Comparison of ENCODE assay signal across 10 cellular contexts in genomic region chr18:56083097-56083865, GRCh38.
DNase-seq lines count a peak whose midpoint lies in the region; ATAC-seq and TF ChIP-seq lines count a peak whose summit lies in the region.
"Had no signal": no experiment of that assay in that cellular context is flagged by ENCODE, and none has a peak within 500 bp of the region (broad histone marks: within the 10 kb centered on the region; RNA-seq: fewer than 3 reads in every experiment).

No MANE protein-coding gene starts in this region.

- H3K4me1 ChIP-seq in hepatocyte (ENCODE audit: insufficient read depth) = peaks cover 4% of the 10 kb centered on the region

- POLR2A ChIA-PET in CD4-positive, alpha-beta T cell (lab: Charles Lee) = no interaction called here

- H3K4me3 Mint-ChIP-seq in CD4-positive, alpha-beta T cell = no peak overlapping the region
- H3K4me3 Mint-ChIP-seq: activated T-cell treated with anti-CD3 and anti-CD28 coated beads, Interleukin-2, amount 50 U/mL, for 4 hours; stimulated activated naive CD8-positive, alpha-beta T cell treated with anti-CD3 and anti-CD28 coated beads, Interleukin-15, Interleukin-2, amounts not matched to agents 100 ng/mL and 50 ng/mL, for 24 hours had no signal

- no peaks in the 10 kb centered on the region for H3K9me2 ChIP-seq in hepatocyte (replicated peaks; ENCODE audit: insufficient read depth)

- ATAC-seq in sciatic nerve (peak; percentile 58), GM21360 (IDR thresholded peaks at IDR 0.05; ENCODE audit: unreplicated experiment) (no peak)
- no peak for ATAC-seq in CD4-positive, alpha-beta T cell (ENCODE audit: poor library complexity)
- ATAC-seq: activated T-cell treated with anti-CD3 and anti-CD28 coated beads, Interleukin-2, amount 50 U/mL, for 4 hours had no signal

- TF ChIP-seq CTCF in hepatocyte (IDR thresholded peaks at IDR 0.05; ENCODE audit: poor library complexity) = no peak
- no peak for TF ChIP-seq CTCF in CD4-positive, alpha-beta T cell (IDR thresholded peaks at IDR 0.05)

- intact Hi-C loops in sciatic nerve (cut with DNase I) = no loop called here
- intact Hi-C loops in CD4-positive, alpha-beta T cell (cut with DNase I, micrococcal nuclease) = no loop called here

- CTCF ChIA-PET in CD4-positive, alpha-beta T cell (lab: Charles Lee) = no interaction called here

- H3K36me3 Mint-ChIP-seq in CD4-positive, alpha-beta T cell (ENCODE audit: low read depth) = no peaks in the 10 kb centered on the region

- H3K4me2 ChIP-seq in hepatocyte = no peak overlapping the region

- no peaks in the 10 kb centered on the region for H3K4me1 Mint-ChIP-seq in CD4-positive, alpha-beta T cell (ENCODE audit: low read depth)

- no peak overlapping the region for H3K27ac ChIP-seq in hepatocyte
- no peak overlapping the region for H3K27ac ChIP-seq in CD4-positive, alpha-beta T cell (ENCODE audit: low read depth, low read length)

- H2AFZ ChIP-seq in hepatocyte = no peak overlapping the region

- DNase-seq in NCI-H1694 treated with DMSO at 0.1 percent for 48 hours (lab: John Stamatoyannopoulos, UW) (peak; percentile 42), cerebellar cortex (ENCODE audit: low spot score) (peak; percentile 21), hepatocyte (ENCODE audit: low spot score) (peak; percentile 28), sciatic nerve (ENCODE audit: low spot score) (peak; percentile 67), NCI-H2196 (lab: John Stamatoyannopoulos, UW; ENCODE audit: unreplicated experiment) (no peak), T1000 (lab: John Stamatoyannopoulos, UW) (no peak)
- DNase-seq in CD4-positive, alpha-beta T cell = no peak
- DNase-seq: activated T-cell treated with anti-CD3 and anti-CD28 coated beads, Interleukin-2, amount 50 U/mL, for 4 hours had no signal

- no peaks in the 10 kb centered on the region for H3K79me2 ChIP-seq in hepatocyte

- H3K9me3 ChIP-seq in hepatocyte (ENCODE audit: low read depth) = no peaks in the 10 kb centered on the region
- no peaks in the 10 kb centered on the region for H3K9me3 ChIP-seq in CD4-positive, alpha-beta T cell (ENCODE audit: control insufficient read depth, low read length)

- H3K27ac Mint-ChIP-seq in CD4-positive, alpha-beta T cell = no peak overlapping the region
- H3K27ac Mint-ChIP-seq: stimulated activated naive CD8-positive, alpha-beta T cell treated with anti-CD3 and anti-CD28 coated beads, Interleukin-15, Interleukin-2, amounts not matched to agents 100 ng/mL and 50 ng/mL, for 24 hours had no signal

- H3K27me3 ChIP-seq in hepatocyte = no peaks in the 10 kb centered on the region
- no peaks in the 10 kb centered on the region for H3K27me3 ChIP-seq in CD4-positive, alpha-beta T cell (ENCODE audit: control insufficient read depth, insufficient read depth, low read length)

- no peaks in the 10 kb centered on the region for H4K20me1 ChIP-seq in hepatocyte (ENCODE audit: insufficient read depth, poor library complexity, severe bottlenecking)

- H3K27me3 Mint-ChIP-seq in CD4-positive, alpha-beta T cell = no peaks in the 10 kb centered on the region
- H3K27me3 Mint-ChIP-seq: stimulated activated naive CD8-positive, alpha-beta T cell treated with anti-CD3 and anti-CD28 coated beads, Interleukin-15, Interleukin-2, amounts not matched to agents 100 ng/mL and 50 ng/mL, for 24 hours had no signal

- H3K36me3 ChIP-seq in hepatocyte (replicated peaks; ENCODE audit: insufficient read depth, low read depth) = no peaks in the 10 kb centered on the region

- 55% methylated on average over 12 of the region's 12 CpGs for WGBS in hepatocyte (ENCODE audit: low lambda C conversion rate, missing lambda C conversion rate)

- H3K4me3 ChIP-seq in hepatocyte = no peak overlapping the region

- H3K9me3 Mint-ChIP-seq in CD4-positive, alpha-beta T cell = no peaks in the 10 kb centered on the region

Comparison
In these comparisons a context has a peak if more than half of its experiments do, and no peak if none do; other contexts are left out.
1. DNase-seq: peak in NCI-H1694 treated with DMSO at 0.1 percent for 48 hours (single experiment), cerebellar cortex (single experiment), hepatocyte (single experiment) and sciatic nerve (single experiment); none in NCI-H2196 (single experiment), CD4-positive, alpha-beta T cell (0 of 10) and T1000 (single experiment).